25 cellular contexts compared by ENCODE assay signal in genomic region chr3:30873667-30874066, GRCh38. TPM values are rescaled to one million over a fixed set of nuclear protein-coding genes. Genes with fewer than 3 reads are reported as not detected.
"Had no signal": no experiment of that assay in that cellular context is flagged by ENCODE, and none has a peak within 500 bp of the region (broad histone marks: within the 10 kb centered on the region; RNA-seq: fewer than 3 reads in every experiment).

No MANE protein-coding gene starts in this region.

- H3K4me3 ChIP-seq: ascending aorta, colonic mucosa, left ventricle myocardium inferior, prostate gland, stomach, suprapubic skin, transverse colon, uterus had no signal

- H3K9me3 ChIP-seq: ascending aorta, colonic mucosa, left ventricle myocardium inferior, prostate gland, stomach, suprapubic skin, transverse colon, uterus had no signal

- H3K27me3 ChIP-seq: ascending aorta, colonic mucosa, stomach, suprapubic skin, transverse colon, uterus had no signal

- H3K4me1 ChIP-seq: colonic mucosa, left ventricle myocardium inferior, prostate gland, suprapubic skin, transverse colon, uterus had no signal

- H3K36me3 ChIP-seq: ascending aorta, colonic mucosa, left ventricle myocardium inferior, prostate gland, stomach, suprapubic skin, transverse colon, uterus had no signal

- DNase-seq: activated CD4-positive, alpha-beta T cell treated with anti-CD3 and anti-CD28 coated beads for 1 hour; activated CD4-positive, alpha-beta T cell treated with anti-CD3 and anti-CD28 coated beads, Interleukin-2, amount 50 U/mL, for 1 hour; activated CD8-positive, alpha-beta T cell treated with anti-CD3 and anti-CD28 coated beads, Interleukin-2, amount 10 ng/mL, durations not matched to agents 7 days and 5 days; activated gamma-delta T cell; activated naive CD4-positive, alpha-beta T cell treated with anti-CD3 and anti-CD28 coated beads, Interleukin-2, amount 50 U/mL, for 16 hours; activated naive CD8-positive, alpha-beta T cell treated with anti-CD3 and anti-CD28 coated beads, Interleukin-2, amount 50 U/mL, for 24 hours; colonic mucosa; kidney glomerular epithelial cell; left ventricle myocardium inferior; midbrain; natural killer cell; right cardiac atrium; small intestine; stimulated activated CD4-positive, alpha-beta T cell treated with anti-CD3 and anti-CD28 coated beads, Interleukin-2, amount 100 ng/mL, for 24 hours; stomach; T-cell; transverse colon; uterus had no signal

- H3K27ac ChIP-seq: ascending aorta, colonic mucosa, left ventricle myocardium inferior, prostate gland, stomach, suprapubic skin, transverse colon, uterus had no signal

RNA-seq across cellular contexts. Expression of gene GADL1, which starts 20.8 kb away (rescaled TPM):
- total RNA-seq: activated CD8-positive, alpha-beta T cell treated with anti-CD3 and anti-CD28 coated beads, Interleukin-2, amount 10 ng/mL, durations not matched to agents 7 days and 5 days; activated T-helper 1 cell treated with anti-CD3 and anti-CD28 coated beads, Interleukin-12 subunit alpha, Interleukin-12 subunit beta, Interleukin-2, Interleukin-4 antibody, amounts not matched to agents 30 ng/mL and 10 ng/mL and 1 ng/mL, durations not matched to agents 14 hours and 24 hours and 36 hours; ascending aorta; colonic mucosa; fibroblast of villous mesenchyme; lung microvascular endothelial cell; natural killer cell; osteocyte; prostate gland; right cardiac atrium; suprapubic skin; T-cell; transverse colon had no signal
